Comparison of ENCODE assay signal across 8 cellular contexts in genomic region chr17:29929544-29930398, GRCh38. TPM values are rescaled to one million over a fixed set of nuclear protein-coding genes. Genes with fewer than 3 reads are reported as not detected.
DNase-seq lines count a peak whose midpoint lies in the region; ATAC-seq and TF ChIP-seq lines count a peak whose summit lies in the region.

A gene with protein sequence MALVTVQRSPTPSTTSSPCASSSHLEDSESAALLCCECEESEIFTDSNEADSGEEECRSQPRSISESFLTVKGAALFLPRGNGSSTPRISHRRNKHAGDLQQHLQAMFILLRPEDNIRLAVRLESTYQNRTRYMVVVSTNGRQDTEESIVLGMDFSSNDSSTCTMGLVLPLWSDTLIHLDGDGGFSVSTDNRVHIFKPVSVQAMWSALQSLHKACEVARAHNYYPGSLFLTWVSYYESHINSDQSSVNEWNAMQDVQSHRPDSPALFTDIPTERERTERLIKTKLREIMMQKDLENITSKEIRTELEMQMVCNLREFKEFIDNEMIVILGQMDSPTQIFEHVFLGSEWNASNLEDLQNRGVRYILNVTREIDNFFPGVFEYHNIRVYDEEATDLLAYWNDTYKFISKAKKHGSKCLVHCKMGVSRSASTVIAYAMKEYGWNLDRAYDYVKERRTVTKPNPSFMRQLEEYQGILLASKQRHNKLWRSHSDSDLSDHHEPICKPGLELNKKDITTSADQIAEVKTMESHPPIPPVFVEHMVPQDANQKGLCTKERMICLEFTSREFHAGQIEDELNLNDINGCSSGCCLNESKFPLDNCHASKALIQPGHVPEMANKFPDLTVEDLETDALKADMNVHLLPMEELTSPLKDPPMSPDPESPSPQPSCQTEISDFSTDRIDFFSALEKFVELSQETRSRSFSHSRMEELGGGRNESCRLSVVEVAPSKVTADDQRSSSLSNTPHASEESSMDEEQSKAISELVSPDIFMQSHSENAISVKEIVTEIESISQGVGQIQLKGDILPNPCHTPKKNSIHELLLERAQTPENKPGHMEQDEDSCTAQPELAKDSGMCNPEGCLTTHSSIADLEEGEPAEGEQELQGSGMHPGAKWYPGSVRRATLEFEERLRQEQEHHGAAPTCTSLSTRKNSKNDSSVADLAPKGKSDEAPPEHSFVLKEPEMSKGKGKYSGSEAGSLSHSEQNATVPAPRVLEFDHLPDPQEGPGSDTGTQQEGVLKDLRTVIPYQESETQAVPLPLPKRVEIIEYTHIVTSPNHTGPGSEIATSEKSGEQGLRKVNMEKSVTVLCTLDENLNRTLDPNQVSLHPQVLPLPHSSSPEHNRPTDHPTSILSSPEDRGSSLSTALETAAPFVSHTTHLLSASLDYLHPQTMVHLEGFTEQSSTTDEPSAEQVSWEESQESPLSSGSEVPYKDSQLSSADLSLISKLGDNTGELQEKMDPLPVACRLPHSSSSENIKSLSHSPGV (N-terminal part only) (minus strand): TSS chr17:29930228. CDS start chr17:29930000, 228 bp downstream.

- peak within 1 kb of the TSS; percentile 86 to 96 for H3K27ac ChIP-seq in ascending aorta

- peak within 1 kb of the TSS; percentile 87 to 99 for H3K4me3 ChIP-seq in ascending aorta

- in situ Hi-C loops in GM13976 (cut with MboI; ENCODE audit: low sequenced_read_pairs, unreplicated experiment), result loop anchor here (5.0 to 25.0 kb wide), 2 partner anchors 122 to 292 kb away; no protein-coding TSS in a partner anchor

- peaks cover 0 to 7% of the 10 kb centered on the region in 2 donors for H3K4me1 ChIP-seq in ascending aorta

- no peaks in the 10 kb centered on the region for H3K36me3 ChIP-seq in ascending aorta

- ATAC-seq in HG02884 (IDR thresholded peaks at IDR 0.05; ENCODE audit: unreplicated experiment), result peak; percentile 54

- DNase-seq in GM13976 (ENCODE audit: low spot score) (peak; percentile 88), NCI-H2029 treated with DMSO at 0.1 percent for 48 hours (lab: John Stamatoyannopoulos, UW) (peak; percentile 79), T-helper 22 cell (ENCODE audit: low read depth) (peak; percentile 83), ascending aorta (ENCODE audit: low spot score in 2 of 2) (peak; percentile 30 to 87), hepatic stellate cell (ENCODE audit: low spot score) (peak; percentile 80), retina (peak; percentile 89), epidermal melanocyte (ENCODE audit: insufficient read length, low spot score) (no peak)

- no peak for TF ChIP-seq CTCF in GM13976 (IDR thresholded peaks at IDR 0.05; ENCODE audit: borderline replicate concordance, control extremely low read depth, extremely low read depth, insufficient read depth, missing control alignments)
- no peak for TF ChIP-seq CTCF in ascending aorta (IDR thresholded peaks at IDR 0.05)

- H3K27me3 ChIP-seq in ascending aorta, result no peaks in the 10 kb centered on the region

- H3K9me3 ChIP-seq in ascending aorta, result no peaks in the 10 kb centered on the region

- intact Hi-C loops in ascending aorta (cut with DNase I), result loop anchor here (2.0 to 10.0 kb wide), 4 partner anchors 61 to 339 kb away; no protein-coding TSS in a partner anchor

RNA-seq across cellular contexts. Expression of the gene that starts here (rescaled TPM):
- 7.9 TPM for total RNA-seq in ascending aorta
